In the genomic region with DNA sequence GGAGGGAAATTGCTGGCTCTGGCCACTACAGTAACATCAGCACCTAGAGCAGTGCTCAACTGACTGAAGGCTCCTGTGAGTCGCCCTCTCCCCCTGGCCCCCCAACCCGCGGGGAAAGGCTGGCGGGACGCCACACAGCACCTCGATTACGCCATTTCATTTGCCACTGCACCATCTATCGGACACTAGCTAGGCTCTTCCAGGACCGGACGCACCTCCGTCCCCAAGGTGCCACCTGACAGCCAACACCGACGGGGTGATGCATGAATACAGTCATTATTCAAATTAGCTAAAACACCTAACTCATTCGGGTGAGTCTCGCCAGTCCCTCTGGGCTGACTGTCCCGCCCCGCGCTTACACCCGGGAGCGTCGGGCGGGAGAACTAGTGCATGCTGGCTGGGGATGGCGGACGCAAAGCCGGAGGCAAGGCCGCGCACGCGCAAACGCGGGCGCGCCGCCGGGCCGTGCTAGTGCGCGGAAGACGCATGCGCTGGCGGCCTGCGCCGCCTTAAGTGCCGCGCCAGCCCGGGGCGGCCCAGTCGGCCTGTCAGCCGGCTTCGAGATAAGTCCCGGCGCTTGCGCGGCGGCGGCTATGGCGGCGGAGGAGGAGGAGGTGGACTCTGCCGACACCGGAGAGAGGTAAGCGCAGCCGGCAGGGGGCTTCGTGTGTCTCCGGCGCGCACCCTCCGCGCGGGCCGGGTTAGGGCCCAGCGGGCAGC, we compare ENCODE assay signal across 8 cellular contexts. TPM values are rescaled to one million over a fixed set of nuclear protein-coding genes. Genes with fewer than 3 reads are reported as not detected.
DNase-seq lines count a peak whose midpoint lies in the region; ATAC-seq and TF ChIP-seq lines count a peak whose summit lies in the region.

A gene (plus strand): TSS at position 539 of the 720 bp plus-strand sequence. CDS start 55 bp downstream, at position 594.

- H3K27ac Mint-ChIP-seq in memory B cell = peak within 1 kb of the TSS; percentile 86

- H3K27ac ChIP-seq in HL-60 (replicated peaks) = peak within 1 kb of the TSS; percentile 76
- H3K27ac ChIP-seq in effector memory CD4-positive, alpha-beta T cell (ENCODE audit: insufficient read depth, low read length, poor library complexity, severe bottlenecking) = peak within 1 kb of the TSS; percentile 76

- no peaks in the 10 kb centered on the region for H3K9me3 Mint-ChIP-seq in memory B cell

- no peaks in the 10 kb centered on the region for H3K27me3 ChIP-seq in HL-60 (ENCODE audit: insufficient read depth, poor library complexity, severe bottlenecking)
- H3K27me3 ChIP-seq in effector memory CD4-positive, alpha-beta T cell (replicated peaks; ENCODE audit: control insufficient read depth, insufficient read depth, low read length, poor library complexity, severe bottlenecking) = no peaks in the 10 kb centered on the region

- no peaks in the 10 kb centered on the region for H3K9me3 ChIP-seq in effector memory CD4-positive, alpha-beta T cell (ENCODE audit: control insufficient read depth, low read length)

- peak within 1 kb of the TSS; percentile 75 for H3K4me3 ChIP-seq in HL-60 (replicated peaks; ENCODE audit: insufficient read depth, low read length)
- peak within 1 kb of the TSS; percentile 73 for H3K4me3 ChIP-seq in effector memory CD4-positive, alpha-beta T cell (ENCODE audit: insufficient read depth, low read depth, low read length, poor library complexity, severe bottlenecking)

- POLR2A ChIA-PET in activated CD8-positive, alpha-beta memory T cell treated with anti-CD3 and anti-CD28 coated beads for 36 hours (lab: Charles Lee) = interaction anchor here (0.6 to 0.7 kb wide), 3 partner anchors 355 to 794 kb away, joined by 3 to 8 read pairs (median 4); no protein-coding TSS in a partner anchor

- DNase-seq in CMK (ENCODE audit: low read depth) (peak; percentile 91), HL-60 (ENCODE audit: low read depth in 1 of 2, low spot score in 1 of 2) (peak; percentile 85 to 87), memory B cell (ENCODE audit: low spot score in 2 of 2) (peak; percentile 95 to 97)
- DNase-seq in NK-92 treated with Interleukin-12 subunit alpha and Interleukin-12 subunit beta, amount 100 ng/mL, for 24 hours (lab: John Stamatoyannopoulos, UW) = peak; percentile 82
- DNase-seq in effector memory CD4-positive, alpha-beta T cell = peak; percentile 92 to 94 (median 92)
- peak; percentile 74 for DNase-seq in stimulated activated CD8-positive, alpha-beta memory T cell treated with anti-CD3 and anti-CD28 coated beads, Interleukin-12 subunit alpha, Interleukin-12 subunit beta, amount 100 ng/mL, for 24 hours (ENCODE audit: extremely low read depth)

- peaks cover 23% of the 10 kb centered on the region for H3K4me1 Mint-ChIP-seq in memory B cell

- no peaks in the 10 kb centered on the region for H3K36me3 Mint-ChIP-seq in memory B cell

- H3K27me3 Mint-ChIP-seq in memory B cell = no peaks in the 10 kb centered on the region

- peak; percentile 87 for ATAC-seq in GM19455 (IDR thresholded peaks at IDR 0.05; ENCODE audit: unreplicated experiment)
- peak; percentile 81 for ATAC-seq in memory B cell (ENCODE audit: low read depth)

- H3K4me1 ChIP-seq in effector memory CD4-positive, alpha-beta T cell (ENCODE audit: control insufficient read depth, insufficient read depth, low read length, poor library complexity, severe bottlenecking) = peaks cover 9% of the 10 kb centered on the region

- no peaks in the 10 kb centered on the region for H3K36me3 ChIP-seq in effector memory CD4-positive, alpha-beta T cell (ENCODE audit: control insufficient read depth, insufficient read depth, low read length)

- CTCF ChIA-PET in activated CD8-positive, alpha-beta memory T cell treated with anti-CD3 and anti-CD28 coated beads for 36 hours (lab: Charles Lee) = no interaction called here

- H3K4me3 Mint-ChIP-seq in memory B cell = peak within 1 kb of the TSS; percentile 88

- no peak for TF ChIP-seq CTCF in HL-60 (IDR thresholded peaks at IDR 0.05; ENCODE audit: insufficient read depth, low read length)

RNA-seq across cellular contexts. Expression of the gene that starts here (rescaled TPM):
- total RNA-seq in activated CD8-positive, alpha-beta memory T cell treated with anti-CD3 and anti-CD28 coated beads for 36 hours = 10 to 100 TPM; 14.3 to 14.8 TPM

Comparison
In these comparisons a context has a peak if more than half of its experiments do, and no peak if none do; other contexts are left out.
1. Peak in every context shown above with its lines: DNase-seq, ATAC-seq, H3K4me3 ChIP-seq and H3K27ac ChIP-seq.